ENCODE assay signal across 26 cellular contexts in the genomic region with DNA sequence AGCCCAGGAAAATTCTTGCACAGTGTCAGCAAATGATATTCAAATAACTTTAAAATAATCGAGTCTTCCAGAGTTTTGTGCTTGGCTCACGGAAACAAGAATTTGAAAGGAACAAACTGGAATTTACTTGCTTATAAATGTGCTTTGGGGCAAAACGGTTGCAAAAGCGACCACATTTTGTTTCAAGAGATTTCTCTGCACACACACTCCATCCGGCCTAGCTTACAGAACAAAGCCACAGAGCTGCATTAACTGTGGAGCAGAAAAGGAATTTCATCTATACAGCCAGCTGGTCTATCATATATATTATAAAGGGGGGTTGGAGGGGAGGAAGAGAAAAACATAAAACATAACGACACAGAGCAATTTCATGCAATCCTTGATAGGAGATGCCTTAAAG.
DNase-seq lines count a peak whose midpoint lies in the region; ATAC-seq, FAIRE-seq and TF ChIP-seq lines count a peak whose summit lies in the region.
"Had no signal": no experiment of that assay in that cellular context is flagged by ENCODE, and none has a peak within 500 bp of the region (broad histone marks: within the 10 kb centered on the region; RNA-seq: fewer than 3 reads in every experiment).

No MANE protein-coding gene starts in this region.

- no peak for ATAC-seq in GM21576 (IDR thresholded peaks at IDR 0.05; ENCODE audit: unreplicated experiment)
- ATAC-seq: A549; CD8-positive, alpha-beta T cell; PC-3 had no signal

- no peak for FAIRE-seq in GM19239 (lab: Jason Lieb, UNC)
- FAIRE-seq: A549, GM12892, GM18507 had no signal

- H3K27me3 Mint-ChIP-seq in mesothelial cell of epicardium (ENCODE audit: low read depth): no peaks in the 10 kb centered on the region

- H3K79me2 ChIP-seq in mammary epithelial cell (ENCODE audit: insufficient read depth, low read length) (no peaks in the 10 kb centered on the region), MM.1S (ENCODE audit: low read length) (no peaks in the 10 kb centered on the region)

- H3K27ac Mint-ChIP-seq in mesothelial cell of epicardium: peak overlapping the region; percentile 21
- H3K27ac Mint-ChIP-seq: CD8-positive, alpha-beta T cell; HFFc6 had no signal

- H3K9me3 ChIP-seq in mammary epithelial cell (replicated peaks; ENCODE audit: insufficient read depth, low read length) (no peaks in the 10 kb centered on the region), breast epithelium (no peaks in the 10 kb centered on the region), adipocyte (ENCODE audit: control insufficient read depth, low read length) (peaks cover 7% of the 10 kb centered on the region), MM.1S (replicated peaks; ENCODE audit: insufficient read depth, low read length) (no peaks in the 10 kb centered on the region)
- H3K9me3 ChIP-seq: A549; BLaER1 treated with 17β-estradiol and CSF1 and Interleukin-3, amounts not matched to agents 10 nM and 100 nM had no signal

- intact Hi-C loops in mammary epithelial cell (cut with micrococcal nuclease): no loop called here
- intact Hi-C loops in breast epithelium (cut with DNase I; ENCODE audit: low total_unique reads): no loop called here

- WGBS in mammary epithelial cell (ENCODE audit: low coverage, missing lambda C conversion rate): 28% methylated on average over 6 of the region's 6 CpGs

- H3K27me3 ChIP-seq in mammary epithelial cell (ENCODE audit: insufficient read depth, low read length): no peaks in the 10 kb centered on the region
- H3K27me3 ChIP-seq in breast epithelium: no peaks in the 10 kb centered on the region
- H3K27me3 ChIP-seq in adipocyte (replicated peaks; ENCODE audit: control insufficient read depth, insufficient read depth, low read length): no peaks in the 10 kb centered on the region
- no peaks in the 10 kb centered on the region for H3K27me3 ChIP-seq in MM.1S (replicated peaks; ENCODE audit: insufficient read depth, low read length)
- H3K27me3 ChIP-seq: BLaER1 treated with 17β-estradiol and CSF1 and Interleukin-3, amounts not matched to agents 10 nM and 100 nM had no signal

- no peaks in the 10 kb centered on the region for H3K36me3 Mint-ChIP-seq in mesothelial cell of epicardium
- H3K36me3 Mint-ChIP-seq: CD8-positive, alpha-beta T cell had no signal

- BruUV-seq in mammary epithelial cell (replicated peaks; lab: Mats Ljungman, UMichigan): no TSS peak

- H3K9ac ChIP-seq in mammary epithelial cell (ENCODE audit: insufficient read depth, low read length) (no peak overlapping the region), adipocyte (ENCODE audit: low read length) (no peak overlapping the region), MM.1S (ENCODE audit: low read length) (no peak overlapping the region)
- H3K9ac ChIP-seq: BLaER1 treated with 17β-estradiol and CSF1 and Interleukin-3, amounts not matched to agents 10 nM and 100 nM had no signal

- no peak for TF ChIP-seq POLR2A in breast epithelium (IDR thresholded peaks at IDR 0.05)

- in situ Hi-C loops in mammary epithelial cell (cut with MboI; ENCODE audit: low sequenced_read_pairs in 2 of 2): no loop called here

- H3K27ac ChIP-seq in mammary epithelial cell (ENCODE audit: insufficient read depth, low read depth, low read length) (no peak overlapping the region), breast epithelium (no peak overlapping the region), MM.1S (ENCODE audit: low read length) (no peak overlapping the region)
- H3K27ac ChIP-seq: A549; BLaER1 treated with 17β-estradiol and CSF1 and Interleukin-3, amounts not matched to agents 10 nM and 100 nM; RWPE1 had no signal

- no peak overlapping the region for H3K4me2 ChIP-seq in mammary epithelial cell (ENCODE audit: insufficient read depth, low read depth, low read length)
- H3K4me2 ChIP-seq in MM.1S (ENCODE audit: low read depth, low read length): no peak overlapping the region
- H3K4me2 ChIP-seq: A549; BLaER1 treated with 17β-estradiol and CSF1 and Interleukin-3, amounts not matched to agents 10 nM and 100 nM had no signal

- H3K36me3 ChIP-seq in mammary epithelial cell (ENCODE audit: insufficient read depth, low read length) (no peaks in the 10 kb centered on the region), breast epithelium (no peaks in the 10 kb centered on the region), adipocyte (ENCODE audit: control insufficient read depth, insufficient read depth, low read length, severe bottlenecking) (no peaks in the 10 kb centered on the region), MM.1S (replicated peaks; ENCODE audit: insufficient read depth, low read length) (no peaks in the 10 kb centered on the region)
- H3K36me3 ChIP-seq: BLaER1 treated with 17β-estradiol and CSF1 and Interleukin-3, amounts not matched to agents 10 nM and 100 nM had no signal

- no peaks in the 10 kb centered on the region for H4K20me1 ChIP-seq in mammary epithelial cell (ENCODE audit: insufficient read depth, low read length)
- no peaks in the 10 kb centered on the region for H4K20me1 ChIP-seq in MM.1S (ENCODE audit: insufficient read depth, low read length)
- H4K20me1 ChIP-seq: BLaER1 treated with 17β-estradiol and CSF1 and Interleukin-3, amounts not matched to agents 10 nM and 100 nM had no signal

- H3K4me3 Mint-ChIP-seq in mesothelial cell of epicardium: no peak overlapping the region
- H3K4me3 Mint-ChIP-seq: CD8-positive, alpha-beta T cell; HFFc6 had no signal

- dilution Hi-C loops in mammary epithelial cell (cut with HindIII; ENCODE audit: low sequenced_read_pairs): no loop called here

- H3K4me1 Mint-ChIP-seq in mesothelial cell of epicardium: peaks cover 29% of the 10 kb centered on the region

- no peaks in the 10 kb centered on the region for H3K9me2 ChIP-seq in MM.1S (replicated peaks; ENCODE audit: insufficient read depth, low read length)

- H3K9me3 Mint-ChIP-seq in mesothelial cell of epicardium: peaks cover 13% of the 10 kb centered on the region
- H3K9me3 Mint-ChIP-seq: CD8-positive, alpha-beta T cell; HFFc6 had no signal

- H2AFZ ChIP-seq in mammary epithelial cell (ENCODE audit: low read depth, low read length) (peak overlapping the region; percentile 26), MM.1S (ENCODE audit: low read length) (no peak overlapping the region)

- CTCF ChIA-PET in mammary epithelial cell (lab: Charles Lee; ENCODE audit: low non-redundant PET): no interaction called here

- H3F3A ChIP-seq in MM.1S (ENCODE audit: insufficient read depth, low read length): no peaks in the 10 kb centered on the region

- H3K4me1 ChIP-seq in mammary epithelial cell (ENCODE audit: insufficient read depth, low read length): no peaks in the 10 kb centered on the region
- H3K4me1 ChIP-seq in breast epithelium: no peaks in the 10 kb centered on the region
- peaks cover 10% of the 10 kb centered on the region for H3K4me1 ChIP-seq in adipocyte (ENCODE audit: control insufficient read depth, insufficient read depth, low read length)
- no peaks in the 10 kb centered on the region for H3K4me1 ChIP-seq in MM.1S (ENCODE audit: low read length)
- H3K4me1 ChIP-seq: A549; BLaER1 treated with 17β-estradiol and CSF1 and Interleukin-3, amounts not matched to agents 10 nM and 100 nM had no signal

- DNase-seq in mammary epithelial cell (no peak), breast epithelium (ENCODE audit: low spot score in 2 of 2) (no peak), adipocyte (ENCODE audit: low read depth) (peak; percentile 41), mesothelial cell of epicardium (ENCODE audit: low spot score in 2 of 2, unreplicated experiment in 2 of 2) (no peak), MM.1S (no peak), GM19239 (ENCODE audit: insufficient read length, low spot score) (no peak), DMS114 treated with DMSO at 0.1 percent for 48 hours (lab: John Stamatoyannopoulos, UW; ENCODE audit: unreplicated experiment) (no peak)
- DNase-seq: Calu3; CD8-positive, alpha-beta T cell; DMS79; H7; HFFc6; KG1; NCI-H1092; NCI-H1436 treated with DMSO at 0.1 percent for 48 hours; NCI-H2081; NCI-H748 treated with DMSO at 0.1 percent for 48 hours; NK-92 treated with Interleukin-12 subunit alpha and Interleukin-12 subunit beta, amount 100 ng/mL, for 24 hours; PC-3; SIG-M5 had no signal

- no peak for TF ChIP-seq CTCF in mammary epithelial cell (conservative IDR thresholded peaks at IDR 0.05 in 1 of 2, IDR thresholded peaks at IDR 0.05 in 1 of 2; ENCODE audit: extremely low read depth in 1 of 2, insufficient read depth in 1 of 2, low read depth in 1 of 2, low read length in 2 of 2)
- TF ChIP-seq CTCF in breast epithelium (IDR thresholded peaks at IDR 0.05): no peak
- no peak for TF ChIP-seq CTCF in mesothelial cell of epicardium (IDR thresholded peaks at IDR 0.05; ENCODE audit: unreplicated experiment)
- TF ChIP-seq CTCF in MM.1S (IDR thresholded peaks at IDR 0.05; ENCODE audit: low read length): no peak

- H3K4me3 ChIP-seq in mammary epithelial cell (replicated peaks in 1 of 3; ENCODE audit: insufficient read depth in 1 of 3, low read depth in 2 of 3, low read length in 3 of 3): no peak overlapping the region
- H3K4me3 ChIP-seq in breast epithelium: no peak overlapping the region
- H3K4me3 ChIP-seq in adipocyte (ENCODE audit: low read length): no peak overlapping the region
- no peak overlapping the region for H3K4me3 ChIP-seq in MM.1S (ENCODE audit: low read length)
- H3K4me3 ChIP-seq: A549; BLaER1 treated with 17β-estradiol and CSF1 and Interleukin-3, amounts not matched to agents 10 nM and 100 nM had no signal
